Comparison of ENCODE assay signal across 10 cellular contexts in the genomic region with DNA sequence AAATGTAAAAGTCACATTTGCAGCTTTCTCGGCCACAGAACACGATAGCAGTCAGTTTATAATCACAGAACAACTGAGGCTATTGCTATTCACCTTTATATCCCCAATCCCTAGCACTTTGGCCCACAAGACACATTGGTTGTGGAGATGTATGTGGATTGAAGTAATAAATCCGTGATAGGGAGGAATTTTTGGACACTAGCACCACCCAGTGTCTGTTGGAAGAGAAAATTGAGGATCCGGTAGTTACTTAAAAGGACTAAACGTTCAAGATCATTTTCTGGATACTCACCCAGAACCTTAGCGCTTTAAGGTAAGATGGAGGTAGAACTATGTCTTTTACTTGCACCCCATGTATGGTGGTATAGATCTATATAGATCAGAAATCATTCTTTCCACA. TPM values are rescaled to one million over a fixed set of nuclear protein-coding genes. Genes with fewer than 3 reads are reported as not detected.
"Had no signal": no experiment of that assay in that cellular context is flagged by ENCODE, and none has a peak within 500 bp of the region (broad histone marks: within the 10 kb centered on the region; RNA-seq: fewer than 3 reads in every experiment).

No MANE protein-coding gene starts in this region.

RNA-seq across cellular contexts. Expression of a gene that starts 38.1 kb away (rescaled TPM):
- total RNA-seq: activated CD4-positive, alpha-beta memory T cell treated with anti-CD3 and anti-CD28 coated beads for 36 hours; activated CD4-positive, alpha-beta memory T cell treated with anti-CD3 and anti-CD28 coated beads, Interleukin-2, amount 10 ng/mL, durations not matched to agents 7 days and 5 days; activated CD4-positive, alpha-beta T cell treated with anti-CD3 and anti-CD28 coated beads for 36 hours; activated CD4-positive, alpha-beta T cell treated with anti-CD3 and anti-CD28 coated beads, Interleukin-2, amount 10 ng/mL, durations not matched to agents 24 days and 14 days; activated CD8-positive, alpha-beta memory T cell treated with anti-CD3 and anti-CD28 coated beads, Interleukin-2, amount 10 ng/mL, durations not matched to agents 7 days and 5 days; activated CD8-positive, alpha-beta T cell treated with anti-CD3 and anti-CD28 coated beads for 36 hours; activated CD8-positive, alpha-beta T cell treated with anti-CD3 and anti-CD28 coated beads, Interleukin-2, amount 10 ng/mL, durations not matched to agents 7 days and 5 days; T-helper 1 cell treated with Interleukin-12 subunit alpha and Interleukin-12 subunit beta and Interleukin-4 antibody, amounts not matched to agents 30 ng/mL and 1 ng/mL, for 36 hours; T-helper 17 cell; T-helper 2 cell treated with Interferon-gamma antibody and Interleukin-4, amounts not matched to agents 100 ng/mL and 5 ng/mL, for 36 hours had no signal
